ENCODE assay signal across 12 cellular contexts in the genomic region with DNA sequence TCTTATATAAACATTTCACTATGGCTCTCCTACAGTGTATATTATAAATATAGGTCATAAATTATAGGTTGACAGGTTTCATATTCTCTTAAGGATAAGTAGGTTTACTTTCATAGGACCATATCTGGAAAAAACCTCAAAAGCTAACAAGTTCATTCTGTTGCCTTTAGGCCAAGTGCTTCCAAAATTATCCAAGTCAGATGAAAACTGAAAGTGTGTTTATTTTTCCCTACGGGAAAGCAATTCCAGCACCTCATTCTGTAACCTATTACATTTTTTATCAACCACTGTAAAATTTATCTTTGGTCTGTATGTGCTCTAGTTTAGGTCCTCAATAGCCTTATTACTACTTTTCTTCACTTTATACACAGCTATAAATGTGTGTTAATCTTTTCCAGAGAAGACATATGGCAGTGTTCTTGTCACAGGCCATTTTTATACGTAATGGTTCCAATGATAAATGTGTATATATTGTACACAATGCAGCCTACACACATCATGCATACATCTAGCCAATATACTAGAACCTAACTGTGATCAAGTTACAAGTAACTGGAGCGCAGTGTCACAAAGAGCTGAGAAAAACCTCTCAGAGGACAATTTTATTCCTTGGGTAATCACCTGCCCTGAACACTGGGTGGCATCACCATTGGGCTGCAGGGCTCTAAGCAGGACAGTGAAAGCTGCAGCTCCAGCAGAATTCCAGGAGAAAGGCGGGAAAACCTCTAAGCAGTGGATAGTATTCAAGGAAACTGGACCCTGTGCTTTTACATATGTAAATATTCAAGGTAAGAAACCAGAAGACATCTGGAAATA.
DNase-seq lines count a peak whose midpoint lies in the region; TF ChIP-seq lines count a peak whose summit lies in the region.
"Had no signal": no experiment of that assay in that cellular context is flagged by ENCODE, and none has a peak within 500 bp of the region (broad histone marks: within the 10 kb centered on the region; RNA-seq: fewer than 3 reads in every experiment).

No MANE protein-coding gene starts in this region.

- H3K27me3 Mint-ChIP-seq in endodermal cell (ENCODE audit: insufficient read depth) = no peaks in the 10 kb centered on the region
- H3K27me3 Mint-ChIP-seq: naive thymus-derived CD4-positive, alpha-beta T cell had no signal

- no peak overlapping the region for H3K9ac ChIP-seq in endodermal cell (ENCODE audit: extremely low read depth, low read length, poor library complexity, severe bottlenecking)

- no peaks in the 10 kb centered on the region for H3K79me2 ChIP-seq in osteoblast (ENCODE audit: insufficient read depth, low read length)

- no peaks in the 10 kb centered on the region for H3K4me1 Mint-ChIP-seq in endodermal cell

- TF ChIP-seq CTCF in endodermal cell (conservative IDR thresholded peaks at IDR 0.05) (peak; percentile 73), osteoblast (IDR thresholded peaks at IDR 0.05; ENCODE audit: extremely low read depth, low read depth, low read length) (peak; percentile 29)

- H4K20me1 ChIP-seq in osteoblast (ENCODE audit: insufficient read depth, low read length) = no peaks in the 10 kb centered on the region

- no peak overlapping the region for H3K27ac Mint-ChIP-seq in endodermal cell
- H3K27ac Mint-ChIP-seq: naive thymus-derived CD4-positive, alpha-beta T cell had no signal

- whole genome bisulfite sequencing in endodermal cell (ENCODE audit: insufficient coverage in 1 of 2, insufficient read length in 1 of 2), 2 experiments = 86% methylated on average over 3 of the region's 4 CpGs; no CpG with 5 or more reads in 1 of the 2 experiments

- H3K9me3 ChIP-seq in endodermal cell (ENCODE audit: control insufficient read depth, low read length) (peaks cover 4% of the 10 kb centered on the region), osteoblast (ENCODE audit: low read depth, low read length) (no peaks in the 10 kb centered on the region)
- H3K9me3 ChIP-seq: sigmoid colon had no signal

- H2AFZ ChIP-seq in osteoblast (ENCODE audit: low read length) = no peak overlapping the region

- H3K4me1 ChIP-seq in endodermal cell (ENCODE audit: control insufficient read depth, insufficient read depth, low read length) (no peaks in the 10 kb centered on the region), osteoblast (ENCODE audit: insufficient read depth, low read length) (no peaks in the 10 kb centered on the region)

- DNase-seq in DMS 273 (lab: John Stamatoyannopoulos, UW; ENCODE audit: unreplicated experiment) (peak; percentile 3), DMS 273 treated with DMSO at 0.1 percent for 48 hours (lab: John Stamatoyannopoulos, UW) (no peak), NCI-H2227 treated with DMSO at 0.1 percent for 48 hours (lab: John Stamatoyannopoulos, UW) (peak; percentile 8), endodermal cell (peak; percentile 64), osteoblast (ENCODE audit: insufficient read length, low spot score, missing footprints) (no peak), GDM1 (lab: John Stamatoyannopoulos, UW) (no peak), SIG-M5 treated with dmso at 0.1 percent for 504 hours (lab: John Stamatoyannopoulos, UW; ENCODE audit: unreplicated experiment) (no peak)
- DNase-seq in activated CD4-positive, alpha-beta T cell treated with anti-CD3 and anti-CD28 coated beads for 1 hour = no peak
- DNase-seq: activated CD4-positive, CD25-positive, alpha-beta regulatory T cell treated with anti-CD3 and anti-CD28 coated beads, Interleukin-2, amount 50 U/mL, for 72 hours; naive thymus-derived CD4-positive, alpha-beta T cell; NCI-H446; sigmoid colon had no signal

- H3K27me3 ChIP-seq in endodermal cell (ENCODE audit: control insufficient read depth, insufficient read depth, low read length, poor library complexity, severe bottlenecking) (no peaks in the 10 kb centered on the region), osteoblast (ENCODE audit: insufficient read depth, low read length) (no peaks in the 10 kb centered on the region)
- H3K27me3 ChIP-seq: sigmoid colon had no signal

- H3K9me3 Mint-ChIP-seq in endodermal cell = peaks cover 20% of the 10 kb centered on the region

- H3K4me2 ChIP-seq in osteoblast (ENCODE audit: insufficient read depth, low read length) = no peak overlapping the region

- H3K36me3 ChIP-seq in endodermal cell (ENCODE audit: control insufficient read depth, insufficient read depth, low read length) (no peaks in the 10 kb centered on the region), osteoblast (ENCODE audit: insufficient read depth, low read length) (no peaks in the 10 kb centered on the region)
- H3K36me3 ChIP-seq: sigmoid colon had no signal

- H3K4me3 Mint-ChIP-seq in endodermal cell = no peak overlapping the region
- H3K4me3 Mint-ChIP-seq: naive thymus-derived CD4-positive, alpha-beta T cell had no signal

- H3K36me3 Mint-ChIP-seq in endodermal cell (ENCODE audit: low read depth) = peaks cover 4% of the 10 kb centered on the region

- H3K4me3 ChIP-seq in endodermal cell (ENCODE audit: low read length) (no peak overlapping the region), osteoblast (ENCODE audit: insufficient read depth, low read length) (no peak overlapping the region)
- H3K4me3 ChIP-seq: sigmoid colon had no signal

- H3K27ac ChIP-seq in endodermal cell (ENCODE audit: low read depth, low read length) (no peak overlapping the region), osteoblast (ENCODE audit: low read depth, low read length) (no peak overlapping the region)
- H3K27ac ChIP-seq: sigmoid colon had no signal

Comparison
In these comparisons a context has a peak if more than half of its experiments do, and no peak if none do; other contexts are left out.
1. DNase-seq: peak in DMS 273 (single experiment), NCI-H2227 treated with DMSO at 0.1 percent for 48 hours (single experiment) and endodermal cell (single experiment); none in DMS 273 treated with DMSO at 0.1 percent for 48 hours (single experiment), osteoblast (single experiment), activated CD4-positive, alpha-beta T cell treated with anti-CD3 and anti-CD28 coated beads for 1 hour (single experiment), GDM1 (single experiment) and SIG-M5 treated with dmso at 0.1 percent for 504 hours (single experiment).